Comparison of ENCODE assay signal across 16 cellular contexts in the genomic region with DNA sequence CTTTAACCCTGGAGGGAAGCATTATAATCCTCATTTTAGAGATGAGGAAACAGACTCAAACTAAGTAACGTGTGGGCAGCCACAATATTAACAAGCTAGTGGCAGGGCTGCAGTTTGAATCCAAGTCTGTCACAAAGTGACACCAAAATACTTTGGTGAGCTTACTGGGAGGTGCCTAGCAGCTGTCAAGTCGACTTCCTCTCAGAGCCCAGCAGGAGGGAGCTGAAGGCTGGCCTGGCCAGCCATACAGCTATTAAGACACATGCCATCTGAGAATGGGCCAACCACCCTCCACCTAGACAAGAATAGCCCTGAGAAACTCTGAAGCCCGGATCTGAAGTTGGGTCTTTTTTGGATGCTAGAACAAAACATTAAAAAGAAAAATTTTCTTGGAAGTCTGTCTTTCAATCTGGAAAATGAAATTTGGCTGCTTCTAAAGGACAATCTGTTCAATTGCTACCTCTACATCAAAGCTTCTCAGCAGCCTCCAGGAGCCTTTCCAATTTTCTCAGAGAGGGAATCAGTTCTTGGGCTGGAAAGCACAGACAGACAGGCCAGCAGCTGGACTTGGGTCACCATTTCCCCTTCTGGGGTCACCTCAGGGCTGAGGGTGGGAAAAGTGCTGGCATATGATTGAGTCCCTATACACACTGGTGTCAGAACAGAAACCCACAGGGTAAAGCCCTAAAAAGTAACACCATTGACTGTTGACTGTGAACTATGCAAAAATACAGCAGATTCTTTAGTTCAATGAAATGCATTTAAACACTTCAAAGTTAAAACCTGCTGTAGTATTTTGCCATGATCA. TPM values are rescaled to one million over a fixed set of nuclear protein-coding genes. Genes with fewer than 3 reads are reported as not detected.
DNase-seq lines count a peak whose midpoint lies in the region; ATAC-seq and TF ChIP-seq lines count a peak whose summit lies in the region.
"Had no signal": no experiment of that assay in that cellular context is flagged by ENCODE, and none has a peak within 500 bp of the region (broad histone marks: within the 10 kb centered on the region; RNA-seq: fewer than 3 reads in every experiment).

No MANE protein-coding gene starts in this region.

- peaks cover 6 to 84% (median 18%) of the 10 kb centered on the region in 3 donors for H3K36me3 Mint-ChIP-seq in naive thymus-derived CD8-positive, alpha-beta T cell
- H3K36me3 Mint-ChIP-seq: IgD-negative memory B cell had no signal

- POLR2A ChIA-PET in naive thymus-derived CD8-positive, alpha-beta T cell (lab: Charles Lee), result no interaction called here

- peaks cover 0 to 10% (median 7%) of the 10 kb centered on the region in 4 donors for H3K4me1 Mint-ChIP-seq in naive thymus-derived CD8-positive, alpha-beta T cell

- H3K4me3 ChIP-seq in ascending aorta (no peak overlapping the region), left lung (no peak overlapping the region)
- H3K4me3 ChIP-seq: gastroesophageal sphincter had no signal

- H3K36me3 ChIP-seq in ascending aorta (peaks cover 17 to 31% of the 10 kb centered on the region in 2 donors), left lung (peaks cover 0 to 36% of the 10 kb centered on the region in 2 donors)

- no peak overlapping the region for H3K27ac Mint-ChIP-seq in naive thymus-derived CD8-positive, alpha-beta T cell
- H3K27ac Mint-ChIP-seq: activated CD4-positive, alpha-beta T cell treated with anti-CD3 and anti-CD28 coated beads, Interleukin-2, amount 10 ng/mL, durations not matched to agents 7 days and 5 days; dendritic cell treated with granulocyte-macrophage colony-stimulating factor and Interleukin-4, amounts not matched to agents 40 ng/mL and 50 ng/mL, for 4 days; IgD-negative memory B cell had no signal

- H3K4me1 ChIP-seq in ascending aorta, result peaks cover 4% of the 10 kb centered on the region in 2 donors
- H3K4me1 ChIP-seq in left lung, result no peaks in the 10 kb centered on the region

- no peak overlapping the region for H3K4me3 Mint-ChIP-seq in naive thymus-derived CD8-positive, alpha-beta T cell
- H3K4me3 Mint-ChIP-seq: activated CD4-positive, alpha-beta T cell treated with anti-CD3 and anti-CD28 coated beads, Interleukin-2, amount 10 ng/mL, durations not matched to agents 7 days and 5 days; dendritic cell treated with granulocyte-macrophage colony-stimulating factor and Interleukin-4, amounts not matched to agents 40 ng/mL and 50 ng/mL, for 4 days; IgD-negative memory B cell had no signal

- H3K9me3 Mint-ChIP-seq in naive thymus-derived CD8-positive, alpha-beta T cell, result no peaks in the 10 kb centered on the region
- H3K9me3 Mint-ChIP-seq: activated CD4-positive, alpha-beta T cell treated with anti-CD3 and anti-CD28 coated beads, Interleukin-2, amount 10 ng/mL, durations not matched to agents 7 days and 5 days; dendritic cell treated with granulocyte-macrophage colony-stimulating factor and Interleukin-4, amounts not matched to agents 40 ng/mL and 50 ng/mL, for 4 days; IgD-negative memory B cell had no signal

- DNase-seq in AG08395 (ENCODE audit: low spot score), result peak; percentile 13
- peak; percentile 89 for DNase-seq in LHCN-M2 (ENCODE audit: low read depth)
- no peak for DNase-seq in ascending aorta (ENCODE audit: low spot score in 2 of 2)
- peak; percentile 30 for DNase-seq in inferior parietal cortex (ENCODE audit: extremely low spot score)
- no peak for DNase-seq in naive thymus-derived CD8-positive, alpha-beta T cell
- DNase-seq in left lung, result no peak
- DNase-seq in NOMO-1 treated with dmso at 0.1 percent for 144 hours (lab: John Stamatoyannopoulos, UW; ENCODE audit: unreplicated experiment), result no peak
- DNase-seq: activated CD4-positive, alpha-beta T cell treated with anti-CD3 and anti-CD28 coated beads, Interleukin-2, amount 10 ng/mL, durations not matched to agents 7 days and 5 days; activated naive CD4-positive, alpha-beta T cell; AML-193; NCI-H226; trophoblast cell had no signal

- H3K27ac ChIP-seq in ascending aorta (peak overlapping the region; percentile 37 to 62), left lung (no peak overlapping the region)

- intact Hi-C loops in ascending aorta (cut with DNase I) (no loop called here), left lung (cut with DNase I) (no loop called here)

- no peak for ATAC-seq in naive thymus-derived CD8-positive, alpha-beta T cell
- ATAC-seq in HG03378 (IDR thresholded peaks at IDR 0.05; ENCODE audit: unreplicated experiment) (no peak), left lung (no peak)
- ATAC-seq: gastroesophageal sphincter had no signal

- no peak for TF ChIP-seq CTCF in ascending aorta (IDR thresholded peaks at IDR 0.05)
- TF ChIP-seq CTCF in left lung (IDR thresholded peaks at IDR 0.05), result no peak

- H3K9me3 ChIP-seq in ascending aorta (no peaks in the 10 kb centered on the region), left lung (no peaks in the 10 kb centered on the region)
- H3K9me3 ChIP-seq: gastroesophageal sphincter had no signal

- no peaks in the 10 kb centered on the region for H3K27me3 Mint-ChIP-seq in naive thymus-derived CD8-positive, alpha-beta T cell
- H3K27me3 Mint-ChIP-seq: activated CD4-positive, alpha-beta T cell treated with anti-CD3 and anti-CD28 coated beads, Interleukin-2, amount 10 ng/mL, durations not matched to agents 7 days and 5 days; dendritic cell treated with granulocyte-macrophage colony-stimulating factor and Interleukin-4, amounts not matched to agents 40 ng/mL and 50 ng/mL, for 4 days; IgD-negative memory B cell had no signal

- H3K27me3 ChIP-seq in ascending aorta (no peaks in the 10 kb centered on the region), left lung (no peaks in the 10 kb centered on the region)
- H3K27me3 ChIP-seq: gastroesophageal sphincter had no signal

RNA-seq across cellular contexts. Expression of gene UQCC1, which starts 43.0 kb away (rescaled TPM):
- total RNA-seq in LHCN-M2 (2014; rRNA removed) (50.8 and 61.2 TPM in 2 replicates), ascending aorta (14.8 TPM), left lung (10 to 100 TPM; 51.0 to 51.5 TPM)
- 35.4 TPM for polyA plus RNA-seq in LHCN-M2 (2012)
- total RNA-seq in naive thymus-derived CD8-positive, alpha-beta T cell, result 10 to 100 TPM; 54.3 to 57.0 TPM
- 10 to 100 TPM in 2 of 3 donors, 1 to 10 TPM in 1; 9.6 to 17.5 (median 13.1) TPM for polyA plus RNA-seq in naive thymus-derived CD8-positive, alpha-beta T cell

Comparison
In these comparisons a context has a peak if more than half of its experiments do, and no peak if none do; other contexts are left out.
1. DNase-seq: peak in AG08395 (single experiment), LHCN-M2 (single experiment) and inferior parietal cortex (single experiment); none in ascending aorta (0 of 2), naive thymus-derived CD8-positive, alpha-beta T cell (0 of 10), left lung (0 of 2) and NOMO-1 treated with dmso at 0.1 percent for 144 hours (single experiment).
2. H3K27ac ChIP-seq: peak in ascending aorta (2 of 2); none in left lung (0 of 2).